Comparison of ENCODE assay signal across 9 cellular contexts in genomic region chr3:53129344-53129743, GRCh38. TPM values are rescaled to one million over a fixed set of nuclear protein-coding genes. Genes with fewer than 3 reads are reported as not detected.
DNase-seq lines count a peak whose midpoint lies in the region; ATAC-seq, FAIRE-seq and TF ChIP-seq lines count a peak whose summit lies in the region.
"Had no signal": no experiment of that assay in that cellular context is flagged by ENCODE, and none has a peak within 500 bp of the region (broad histone marks: within the 10 kb centered on the region; RNA-seq: fewer than 3 reads in every experiment).

No MANE protein-coding gene starts in this region.

- H3K4me3 ChIP-seq in cardiac muscle cell (peak overlapping the region; percentile 87), astrocyte of the spinal cord (ENCODE audit: low read depth, low read length) (peak overlapping the region; percentile 91), lung (peak overlapping the region; percentile 97)

- H3K27me3 ChIP-seq in cardiac muscle cell: peaks cover 39% of the 10 kb centered on the region
- H3K27me3 ChIP-seq in lung (ENCODE audit: control insufficient read depth, insufficient read depth): no peaks in the 10 kb centered on the region

- intact Hi-C loops in cardiac septum (cut with DNase I): no loop called here

- 66 to 82% methylated on average over 3 of the region's 3 CpGs for WGBS in lung, 2 donors

- DNase-seq in cardiac muscle cell (ENCODE audit: low read depth in 1 of 2, low spot score in 1 of 2) (peak in 1 of 2 donors; percentile 7), cardiac septum (ENCODE audit: low spot score) (no peak), astrocyte of the spinal cord (ENCODE audit: low read depth, low spot score) (no peak), lung (ENCODE audit: low spot score) (no peak), urothelium cell line (ENCODE audit: low spot score) (no peak), NOMO-1 (lab: John Stamatoyannopoulos, UW; ENCODE audit: unreplicated experiment in 2 of 2) (no peak), DMS114 treated with DMSO at 0.1 percent for 48 hours (lab: John Stamatoyannopoulos, UW; ENCODE audit: unreplicated experiment) (no peak)
- DNase-seq: NCI-H1092 had no signal

- H3K9me3 ChIP-seq in cardiac muscle cell (ENCODE audit: low read depth): no peaks in the 10 kb centered on the region
- H3K9me3 ChIP-seq in lung (ENCODE audit: control insufficient read depth in 2 of 2, insufficient read depth in 1 of 2, low read length in 1 of 2): peaks cover 0 to 2% of the 10 kb centered on the region in 2 donors

- H3K27ac ChIP-seq in cardiac muscle cell (no peak overlapping the region), lung (ENCODE audit: low read depth in 1 of 2, low read length in 1 of 2) (peak overlapping the region in 1 of 2 donors; percentile 98)

- H3K4me1 ChIP-seq in cardiac muscle cell (ENCODE audit: low read depth) (peaks cover 14% of the 10 kb centered on the region), lung (ENCODE audit: control insufficient read depth in 2 of 2, insufficient read depth in 2 of 2, low read length in 2 of 2) (peaks cover 8 to 10% of the 10 kb centered on the region in 2 donors)

- peak; percentile 53 for FAIRE-seq in urothelium cell line (lab: Jason Lieb, UNC)

- no peak for ATAC-seq in lung (ENCODE audit: insufficient read depth, low FRiP score)
- ATAC-seq in HG03025 (IDR thresholded peaks at IDR 0.05; ENCODE audit: low FRiP score, unreplicated experiment): no peak

- H3K36me3 ChIP-seq in cardiac muscle cell (no peaks in the 10 kb centered on the region), lung (ENCODE audit: control insufficient read depth in 2 of 2, insufficient read depth in 2 of 2, low read length in 2 of 2) (peaks cover 4 to 7% of the 10 kb centered on the region in 2 donors)

- in situ Hi-C loops in astrocyte of the spinal cord (cut with HindIII; ENCODE audit: low sequenced_read_pairs): no loop called here

- TF ChIP-seq CTCF in cardiac muscle cell (IDR thresholded peaks at IDR 0.05; ENCODE audit: low read depth, low read length): no peak
- TF ChIP-seq CTCF in astrocyte of the spinal cord (IDR thresholded peaks at IDR 0.05; ENCODE audit: low read depth, low read length): no peak
- TF ChIP-seq CTCF in lung (IDR thresholded peaks at IDR 0.05; ENCODE audit: control extremely low read depth, extremely low read depth): no peak

RNA-seq across cellular contexts. Expression of gene RFT1, which starts 0.9 kb away (rescaled TPM):
- total RNA-seq in cardiac muscle cell (5.4 and 8.1 TPM in 2 replicates), cardiac septum (8.6 TPM), lung (10 to 100 TPM; 21.3 to 23.1 TPM)
- polyA plus RNA-seq in cardiac muscle cell (16.1 and 16.7 TPM in 2 replicates), lung (10 to 100 TPM; 10.8 to 22.0 TPM)

RNA-seq across cellular contexts. Expression of gene PRKCD, which starts 31.7 kb away (rescaled TPM):
- total RNA-seq in cardiac muscle cell (0.70 and 1.3 TPM in 2 replicates), cardiac septum (10.6 TPM), lung (10 to 100 TPM; 34.9 to 85.2 TPM)
- polyA plus RNA-seq in cardiac muscle cell (3.4 and 3.9 TPM in 2 replicates), lung (10 to 100 TPM; 47.3 to 84.5 TPM)
